27 cellular contexts compared by ENCODE assay signal in genomic region chrX:103562801-103563200, GRCh38. TPM values are rescaled to one million over a fixed set of nuclear protein-coding genes. Genes with fewer than 3 reads are reported as not detected.
DNase-seq lines count a peak whose midpoint lies in the region; ATAC-seq and TF ChIP-seq lines count a peak whose summit lies in the region.
"Had no signal": no experiment of that assay in that cellular context is flagged by ENCODE, and none has a peak within 500 bp of the region (broad histone marks: within the 10 kb centered on the region; RNA-seq: fewer than 3 reads in every experiment).

No MANE protein-coding gene starts in this region.

- H3K79me2 ChIP-seq in Karpas-422 (ENCODE audit: low read length): no peaks in the 10 kb centered on the region

- H3K4me1 ChIP-seq in Karpas-422 (ENCODE audit: low read length): peaks cover 15% of the 10 kb centered on the region
- H3K4me1 ChIP-seq: ascending aorta, BE2C, HAP-1, pancreas, spleen, tibial nerve had no signal

- H3K27ac ChIP-seq in Karpas-422 (ENCODE audit: low read length): no peak overlapping the region
- H3K27ac ChIP-seq: ascending aorta, pancreas, spleen, tibial nerve had no signal

- H3K4me3 ChIP-seq in AG10803 (ENCODE audit: low read length) (no peak overlapping the region), fibroblast of the aortic adventitia (ENCODE audit: low read depth, low read length) (no peak overlapping the region), Karpas-422 (ENCODE audit: low read length) (no peak overlapping the region)
- H3K4me3 ChIP-seq: ascending aorta, HAP-1, lung, pancreas, spleen, tibial nerve had no signal

- no peaks in the 10 kb centered on the region for H3K9me3 ChIP-seq in Karpas-422 (ENCODE audit: low read length)
- H3K9me3 ChIP-seq: ascending aorta, BE2C, HAP-1, pancreas, spleen, tibial nerve had no signal

- no peaks in the 10 kb centered on the region for H3K36me3 ChIP-seq in Karpas-422 (ENCODE audit: insufficient read depth, low read length)
- H3K36me3 ChIP-seq: ascending aorta, BE2C, HAP-1, pancreas, spleen, tibial nerve had no signal

- DNase-seq in AG10803 (ENCODE audit: low read depth): peak; percentile 0
- DNase-seq in HCEC 1CT: peak; percentile 26
- peak; percentile 6 for DNase-seq in fibroblast of the aortic adventitia (ENCODE audit: low read depth)
- no peak for DNase-seq in OCI-M2 (lab: John Stamatoyannopoulos, UW; ENCODE audit: unreplicated experiment)
- DNase-seq in Karpas-422: no peak
- DNase-seq in NCI-H345 (lab: John Stamatoyannopoulos, UW): no peak
- DNase-seq: activated CD8-positive, alpha-beta T cell treated with anti-CD3 and anti-CD28 coated beads, Interleukin-2, amount 10 ng/mL, durations not matched to agents 7 days and 5 days; activated effector memory CD4-positive, alpha-beta T cell treated with Interleukin-2 at 50 U/mL for 16 hours; activated naive CD8-positive, alpha-beta T cell treated with anti-CD3 and anti-CD28 coated beads for 36 hours; activated T-cell treated with anti-CD3 and anti-CD28 coated beads for 4 hours; BE2C; GF-D8; head of caudate nucleus; NCI-H1105; NCI-H2029; NCI-H526 treated with DMSO at 0.1 percent for 48 hours; pancreas; right cardiac atrium; spleen; T-helper 17 cell had no signal

- no peak overlapping the region for H3K9ac ChIP-seq in Karpas-422 (ENCODE audit: low read length)

- no peak overlapping the region for H2AFZ ChIP-seq in Karpas-422 (ENCODE audit: low read length)

- H4K20me1 ChIP-seq in Karpas-422 (ENCODE audit: insufficient read depth, low read depth, low read length): no peaks in the 10 kb centered on the region

- H3K4me2 ChIP-seq in Karpas-422 (ENCODE audit: low read depth, low read length, poor library complexity, severe bottlenecking): no peak overlapping the region

- ATAC-seq in SK-N-SH treated with all-trans-retinoic acid at 6 μM for 48 hours (0 out of 3 replicates have a peak, but pooled peaks have one; percentile 16), GM19455 (IDR thresholded peaks at IDR 0.05; ENCODE audit: unreplicated experiment) (no peak)
- ATAC-seq: activated CD8-positive, alpha-beta T cell treated with anti-CD3 and anti-CD28 coated beads, Interleukin-2, amount 10 ng/mL, durations not matched to agents 7 days and 5 days; pancreas; right cardiac atrium; T-helper 17 cell had no signal

- no peaks in the 10 kb centered on the region for H3K9me2 ChIP-seq in Karpas-422 (replicated peaks; ENCODE audit: insufficient read depth, low read length)

- TF ChIP-seq CTCF in AG10803 (conservative IDR thresholded peaks at IDR 0.05; ENCODE audit: low read length) (no peak), fibroblast of the aortic adventitia (IDR thresholded peaks at IDR 0.05; ENCODE audit: insufficient read depth, low read length) (no peak)

- no peaks in the 10 kb centered on the region for H3K27me3 ChIP-seq in Karpas-422 (ENCODE audit: low read length)
- H3K27me3 ChIP-seq: ascending aorta, BE2C, spleen had no signal

TF ChIP-seq in SK-N-SH treated with all-trans-retinoic acid at 6 μM for 48 hours, 23 proteins besides CTCF, POLR2A, EP300 and RAD21:
- TF ChIP-seq ZC3H10 (CRISPR knock-in tag; IDR thresholded peaks at IDR 0.05): no peak
- no peak for TF ChIP-seq TCF4 (CRISPR knock-in tag; IDR thresholded peaks at IDR 0.05; ENCODE audit: borderline replicate concordance)

RNA-seq across cellular contexts. Expression of gene TCEAL4, which starts 22.5 kb away (rescaled TPM):
- 47.1 and 100 TPM in 2 replicates for total RNA-seq in fibroblast of the aortic adventitia (ENCODE audit: low replicate concordance)
- total RNA-seq in Karpas-422 (2014; rRNA removed; shearing (Covaris generic); ENCODE audit: low replicate concordance): 19.8 and 35.4 TPM in 2 replicates

RNA-seq across cellular contexts. Expression of gene RAB40A, which starts 43.5 kb away (rescaled TPM):
- total RNA-seq in fibroblast of the aortic adventitia (ENCODE audit: low replicate concordance): 0.27 and 0.57 TPM in 2 replicates
- 0.11 and 0.15 TPM in 2 replicates for total RNA-seq in Karpas-422 (2014; rRNA removed; shearing (Covaris generic); ENCODE audit: low replicate concordance)
- total RNA-seq: activated CD8-positive, alpha-beta T cell treated with anti-CD3 and anti-CD28 coated beads, Interleukin-2, amount 10 ng/mL, durations not matched to agents 7 days and 5 days; RPMI7951 had no signal

RNA-seq across cellular contexts. Expression of gene TCEAL3, which starts 45.0 kb away (rescaled TPM):
- 13.2 and 62.0 TPM in 2 replicates for total RNA-seq in fibroblast of the aortic adventitia (ENCODE audit: low replicate concordance)
- total RNA-seq in Karpas-422 (2014; rRNA removed; shearing (Covaris generic); ENCODE audit: low replicate concordance): 1.8 and 6.9 TPM in 2 replicates

Comparison
In these comparisons a context has a peak if more than half of its experiments do, and no peak if none do; other contexts are left out.
1. DNase-seq: peak in AG10803 (single experiment), HCEC 1CT (single experiment) and fibroblast of the aortic adventitia (single experiment); none in OCI-M2 (single experiment), Karpas-422 (single experiment) and NCI-H345 (single experiment).